In genomic region chr12:75190846-75191245, GRCh38 we compare ENCODE assay signal across 19 cellular contexts. TPM values are rescaled to one million over a fixed set of nuclear protein-coding genes. Genes with fewer than 3 reads are reported as not detected.
DNase-seq lines count a peak whose midpoint lies in the region; ATAC-seq, FAIRE-seq and TF ChIP-seq lines count a peak whose summit lies in the region.
"Had no signal": no experiment of that assay in that cellular context is flagged by ENCODE, and none has a peak within 500 bp of the region (broad histone marks: within the 10 kb centered on the region; RNA-seq: fewer than 3 reads in every experiment).

No MANE protein-coding gene starts in this region.

- no peak for TF ChIP-seq EP300 in tibial nerve (IDR thresholded peaks at IDR 0.05)

- DNase-seq in ELR (ENCODE audit: low read depth) (peak; percentile 33), epithelial cell of esophagus (ENCODE audit: low read depth) (peak; percentile 54), renal cortical epithelial cell (ENCODE audit: low read depth) (peak; percentile 6), tibial nerve (ENCODE audit: low spot score in 2 of 2) (no peak), NCI-H1694 treated with DMSO at 0.1 percent for 48 hours (lab: John Stamatoyannopoulos, UW) (no peak)
- DNase-seq: 8988T; ACHN; Calu3; CD4-positive, CD25-positive, alpha-beta regulatory T cell; DMS79; GDM1; GOT3; H9 had no signal

- FAIRE-seq in TTC549 (lab: Jason Lieb, UNC), result peak; percentile 73
- FAIRE-seq: GM12892, GM19239 had no signal

- no peaks in the 10 kb centered on the region for H3K36me3 ChIP-seq in tibial nerve
- H3K36me3 ChIP-seq: BLaER1 treated with 17β-estradiol and CSF1 and Interleukin-3, amounts not matched to agents 10 nM and 100 nM had no signal

- no peak for ATAC-seq in HG03520 (IDR thresholded peaks at IDR 0.05; ENCODE audit: unreplicated experiment)

- H3K4me3 ChIP-seq in epithelial cell of esophagus (ENCODE audit: low read length) (no peak overlapping the region), tibial nerve (no peak overlapping the region)
- H3K4me3 ChIP-seq: BLaER1 treated with 17β-estradiol and CSF1 and Interleukin-3, amounts not matched to agents 10 nM and 100 nM had no signal

- H3K4me1 ChIP-seq in tibial nerve, result no peaks in the 10 kb centered on the region
- H3K4me1 ChIP-seq: BLaER1 treated with 17β-estradiol and CSF1 and Interleukin-3, amounts not matched to agents 10 nM and 100 nM had no signal

- TF ChIP-seq CTCF in epithelial cell of esophagus (IDR thresholded peaks at IDR 0.05; ENCODE audit: insufficient read depth, low read depth, low read length, missing control alignments) (no peak), tibial nerve (IDR thresholded peaks at IDR 0.05) (no peak)

- no peak overlapping the region for H3K27ac ChIP-seq in tibial nerve
- H3K27ac ChIP-seq: BLaER1 treated with 17β-estradiol and CSF1 and Interleukin-3, amounts not matched to agents 10 nM and 100 nM; HL-60 had no signal

- no peaks in the 10 kb centered on the region for H3K27me3 ChIP-seq in tibial nerve
- H3K27me3 ChIP-seq: BLaER1 treated with 17β-estradiol and CSF1 and Interleukin-3, amounts not matched to agents 10 nM and 100 nM had no signal

- no peaks in the 10 kb centered on the region for H3K9me3 ChIP-seq in tibial nerve
- H3K9me3 ChIP-seq: BLaER1 treated with 17β-estradiol and CSF1 and Interleukin-3, amounts not matched to agents 10 nM and 100 nM had no signal

- TF ChIP-seq POLR2A in tibial nerve (IDR thresholded peaks at IDR 0.05), result no peak

RNA-seq across cellular contexts. Expression of gene KCNC2, which starts 18.8 kb away (rescaled TPM):
- total RNA-seq in renal cortical epithelial cell, result under 0.01 TPM in 1 of 2 replicates, not detected in the other
- total RNA-seq in tibial nerve, result 1 to 10 TPM in 1 of 4 donors, under 1 TPM in 1, not detected in 2; 0.30 to 1.5 TPM
- total RNA-seq: Calu3; CD4-positive, CD25-positive, alpha-beta regulatory T cell; H9 had no signal

Comparison
In these comparisons a context has a peak if more than half of its experiments do, and no peak if none do; other contexts are left out.
1. DNase-seq: peak in ELR (single experiment), epithelial cell of esophagus (single experiment) and renal cortical epithelial cell (single experiment); none in tibial nerve (0 of 2) and NCI-H1694 treated with DMSO at 0.1 percent for 48 hours (single experiment).